In genomic region chr17:20226814-20227482, GRCh38 we compare ENCODE assay signal across 8 cellular contexts.
DNase-seq lines count a peak whose midpoint lies in the region; ATAC-seq and TF ChIP-seq lines count a peak whose summit lies in the region.

No MANE protein-coding gene starts in this region.

- no peak overlapping the region for H3K4me3 Mint-ChIP-seq in naive B cell

- peak overlapping the region in 1 of 6 donors; percentile 73 for H3K27ac Mint-ChIP-seq in naive B cell

- DNase-seq in GM10248 (ENCODE audit: extremely low spot score) = peak; percentile 68
- peak; percentile 72 for DNase-seq in HT1080 (ENCODE audit: low read depth)
- peak; percentile 75 for DNase-seq in OCI-M1 (lab: John Stamatoyannopoulos, UW)
- DNase-seq in activated T-cell treated with anti-CD3 and anti-CD28 coated beads for 24 hours (ENCODE audit: low read depth) = peak; percentile 73
- DNase-seq in naive B cell = peak; percentile 30
- peak; percentile 65 for DNase-seq in stimulated activated CD8-positive, alpha-beta memory T cell treated with anti-CD3 and anti-CD28 coated beads, Interleukin-7, amount 100 ng/mL, for 24 hours (ENCODE audit: low read depth)

- H3K27me3 Mint-ChIP-seq in naive B cell = no peaks in the 10 kb centered on the region

- H3K9me3 Mint-ChIP-seq in naive B cell = no peaks in the 10 kb centered on the region

- H3K4me1 Mint-ChIP-seq in naive B cell = no peaks in the 10 kb centered on the region

- peaks cover 0 to 6% of the 10 kb centered on the region in 2 donors for H3K36me3 Mint-ChIP-seq in naive B cell

- POLR2A ChIA-PET in GM10248 (lab: Yijun Ruan, JAX) = no interaction called here

- ATAC-seq in esophagus mucosa (peak; percentile 94), naive B cell (ENCODE audit: low read depth in 2 of 2) (peak; percentile 70 to 84), HG02610 (IDR thresholded peaks at IDR 0.05; ENCODE audit: unreplicated experiment) (no peak)

- TF ChIP-seq CTCF in GM10248 (IDR thresholded peaks at IDR 0.05; ENCODE audit: control extremely low read depth, extremely low read depth, low read depth, missing control alignments) = peak; percentile 81

- CTCF ChIA-PET in GM10248 (lab: Yijun Ruan, JAX) = interaction anchor here (0.8 to 3.1 kb wide), 32 partner anchors 9 to 113 kb away, joined by 3 to 22 read pairs (median 5); no protein-coding TSS in a partner anchor
